In the genomic region with DNA sequence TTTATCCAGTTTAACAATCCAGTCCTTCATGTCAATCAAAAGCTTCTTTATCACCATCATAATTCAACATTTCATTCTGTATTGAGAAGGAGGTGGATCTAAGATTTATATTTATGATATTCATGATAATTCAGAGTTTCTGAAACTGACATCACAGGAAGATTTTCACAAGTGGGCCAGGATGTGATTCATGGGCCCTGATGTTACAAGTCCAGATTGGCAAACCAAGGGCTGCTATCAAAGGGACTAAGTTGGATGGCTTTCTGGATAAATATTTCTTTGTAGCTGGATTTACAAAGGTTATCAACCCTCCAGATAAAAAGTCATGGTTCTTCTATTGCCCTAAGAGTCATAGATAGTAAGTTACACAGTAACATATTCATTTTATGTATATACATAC, we compare ENCODE assay signal across 29 cellular contexts.
"Had no signal": no experiment of that assay in that cellular context is flagged by ENCODE, and none has a peak within 500 bp of the region (broad histone marks: within the 10 kb centered on the region; RNA-seq: fewer than 3 reads in every experiment).

No MANE protein-coding gene starts in this region.

- H3K4me3 ChIP-seq: ascending aorta, body of pancreas, cardiac muscle cell, SK-N-MC had no signal

- DNase-seq: activated B cell treated with CpG ODN at 0.5 μM for 24 hours; activated CD4-positive, alpha-beta T cell treated with anti-CD3 and anti-CD28 coated beads for 1 hour; activated CD4-positive, alpha-beta T cell treated with anti-CD3 and anti-CD28 coated beads, Interleukin-2, amount 10 ng/mL, durations not matched to agents 24 days and 14 days; activated CD4-positive, alpha-beta T cell treated with anti-CD3 and anti-CD28 coated beads, Interleukin-2, amount 50 U/mL, for 48 hours; activated CD8-positive, alpha-beta memory T cell treated with anti-CD3 and anti-CD28 coated beads, Interleukin-2, amount 10 ng/mL, durations not matched to agents 7 days and 5 days; activated effector memory CD4-positive, alpha-beta T cell treated with anti-CD3 and anti-CD28 coated beads, Interleukin-2, amount 50 U/mL, for 16 hours; activated naive CD4-positive, alpha-beta T cell treated with Interleukin-2 at 50 U/mL for 16 hours; activated naive CD8-positive, alpha-beta T cell treated with anti-CD3 and anti-CD28 coated beads, Interleukin-2, amount 50 U/mL, for 24 hours; activated T-cell treated with anti-CD3 and anti-CD28 coated beads, Interleukin-2, amount 50 U/mL, for 4 hours; amniotic stem cell; body of pancreas; NCI-H1048; NCI-H1930; NCI-H2171; NCI-H2227 treated with DMSO at 0.1 percent for 48 hours; NCI-H446 treated with DMSO at 0.1 percent for 48 hours; NCI-H524 treated with DMSO at 0.1 percent for 48 hours; NCI-H82; RPMI8226; T-cell; T-helper 2 cell; T1000 had no signal

- FAIRE-seq: TTC549 had no signal

- H3K9me3 ChIP-seq: ascending aorta, body of pancreas had no signal

- H3K27me3 ChIP-seq: ascending aorta, body of pancreas, cardiac muscle cell had no signal

- H3K4me1 ChIP-seq: ascending aorta, body of pancreas had no signal

- H3K27ac ChIP-seq: ascending aorta, body of pancreas, cardiac muscle cell, SK-N-MC had no signal

- ATAC-seq: activated CD8-positive, alpha-beta memory T cell treated with anti-CD3 and anti-CD28 coated beads, Interleukin-2, amount 10 ng/mL, durations not matched to agents 7 days and 5 days; activated naive CD4-positive, alpha-beta T cell treated with anti-CD3 and anti-CD28 coated beads, Interleukin-2, amount 50 U/mL, for 72 hours; activated naive CD8-positive, alpha-beta T cell treated with anti-CD3 and anti-CD28 coated beads, Interleukin-2, amount 50 U/mL, for 24 hours; activated T-cell treated with anti-CD3 and anti-CD28 coated beads, Interleukin-2, amount 50 U/mL, for 4 hours; body of pancreas; Panc1; Right ventricle myocardium inferior; T-cell had no signal

- H3K36me3 ChIP-seq: ascending aorta, cardiac muscle cell had no signal
